ENCODE assay signal across 16 cellular contexts in genomic region chr21:43835061-43835460, GRCh38. TPM values are rescaled to one million over a fixed set of nuclear protein-coding genes. Genes with fewer than 3 reads are reported as not detected.
DNase-seq lines count a peak whose midpoint lies in the region; ATAC-seq and TF ChIP-seq lines count a peak whose summit lies in the region.
"Had no signal": no experiment of that assay in that cellular context is flagged by ENCODE, and none has a peak within 500 bp of the region (broad histone marks: within the 10 kb centered on the region; RNA-seq: fewer than 3 reads in every experiment).

No MANE protein-coding gene starts in this region.

- no peaks in the 10 kb centered on the region; a peak in 1 of 22 replicates for H3K27me3 ChIP-seq in BLaER1 treated with 17β-estradiol and CSF1 and Interleukin-3, amounts not matched to agents 10 nM and 100 nM
- no peaks in the 10 kb centered on the region for H3K27me3 ChIP-seq in uterus

- H3K9me3 ChIP-seq in BLaER1 treated with 17β-estradiol and CSF1 and Interleukin-3, amounts not matched to agents 10 nM and 100 nM (replicated peaks in 1 of 11), result peaks cover 2 to 22% (median 14%) of the 10 kb centered on the region in 11 experiments; a peak in 19 of 22 replicates
- no peaks in the 10 kb centered on the region for H3K9me3 ChIP-seq in uterus

- H3K4me1 ChIP-seq in BLaER1 treated with 17β-estradiol and CSF1 and Interleukin-3, amounts not matched to agents 10 nM and 100 nM, result peaks cover 19 to 72% (median 42%) of the 10 kb centered on the region in 10 experiments
- H3K4me1 ChIP-seq in uterus, result no peaks in the 10 kb centered on the region

- peak; percentile 19 for DNase-seq in D341Med (ENCODE audit: low spot score)
- peak; percentile 80 for DNase-seq in NCI-H146 (lab: John Stamatoyannopoulos, UW)
- no peak for DNase-seq in GM10248 (ENCODE audit: extremely low spot score)
- no peak for DNase-seq in uterus
- DNase-seq in cerebellar nuclear complex (lab: John Stamatoyannopoulos, UW), result no peak
- DNase-seq: ACHN, DMS153, NCI-H1417 treated with DMSO at 0.1 percent for 48 hours, NCI-H2081 treated with DMSO at 0.1 percent for 48 hours, NCI-H226, NCI-H526 treated with DMSO at 0.1 percent for 48 hours, PC-9 had no signal

- peak overlapping the region in 5 of 10 experiments; percentile 17 to 59 (median 23); a peak in 10 of 20 replicates for H3K4me3 ChIP-seq in BLaER1 treated with 17β-estradiol and CSF1 and Interleukin-3, amounts not matched to agents 10 nM and 100 nM
- no peak overlapping the region for H3K4me3 ChIP-seq in uterus
- H3K4me3 ChIP-seq: GM12878, PC-9 had no signal

- H3K36me3 ChIP-seq in BLaER1 treated with 17β-estradiol and CSF1 and Interleukin-3, amounts not matched to agents 10 nM and 100 nM, result no peaks in the 10 kb centered on the region
- H3K36me3 ChIP-seq in uterus, result no peaks in the 10 kb centered on the region

- TF ChIP-seq POLR2A in uterus (IDR thresholded peaks at IDR 0.05), result no peak

- H3K4me2 ChIP-seq in BLaER1 treated with 17β-estradiol and CSF1 and Interleukin-3, amounts not matched to agents 10 nM and 100 nM, result peak overlapping the region; percentile 69 to 98 (median 93)
- H3K4me2 ChIP-seq: PC-9 had no signal

- H3K27ac ChIP-seq in BLaER1 treated with 17β-estradiol and CSF1 and Interleukin-3, amounts not matched to agents 10 nM and 100 nM, result peak overlapping the region in 10 of 11 experiments; percentile 12 to 68 (median 52); a peak in 15 of 22 replicates
- no peak overlapping the region for H3K27ac ChIP-seq in uterus
- H3K27ac ChIP-seq: PC-9 had no signal

- POLR2A ChIA-PET in GM10248 (lab: Yijun Ruan, JAX), result no interaction called here

- intact Hi-C loops in uterus (cut with DNase I; ENCODE audit: low total_unique reads), result no loop called here

- H3K9ac ChIP-seq in BLaER1 treated with 17β-estradiol and CSF1 and Interleukin-3, amounts not matched to agents 10 nM and 100 nM, result peak overlapping the region in 8 of 11 experiments; percentile 8 to 51 (median 26); a peak in 9 of 22 replicates

- TF ChIP-seq CTCF in GM10248 (IDR thresholded peaks at IDR 0.05; ENCODE audit: control extremely low read depth, extremely low read depth, low read depth, missing control alignments), result no peak
- no peak for TF ChIP-seq CTCF in uterus (IDR thresholded peaks at IDR 0.05)

- CTCF ChIA-PET in GM10248 (lab: Yijun Ruan, JAX), result interaction anchor here (1.1 to 1.4 kb wide), 3 partner anchors 24 to 140 kb away, joined by 3 to 5 read pairs (median 4); no protein-coding TSS in a partner anchor

- ATAC-seq in esophagus mucosa, result peak; percentile 13
- ATAC-seq: GM12878, HCT116 had no signal

- no peaks in the 10 kb centered on the region; a peak in 2 of 22 replicates for H4K20me1 ChIP-seq in BLaER1 treated with 17β-estradiol and CSF1 and Interleukin-3, amounts not matched to agents 10 nM and 100 nM

RNA-seq across cellular contexts. Expression of gene AGPAT3, which starts 30.0 kb away (rescaled TPM):
- 49.1 TPM for total RNA-seq in esophagus mucosa
- 10 to 100 TPM in 3 of 4 donors, 1 to 10 TPM in 1; 6.8 to 43.4 (median 28.4) TPM for total RNA-seq in uterus

RNA-seq across cellular contexts. Expression of gene RRP1, which starts 45.7 kb away (rescaled TPM):
- total RNA-seq in esophagus mucosa, result 30.8 TPM
- 10 to 100 TPM; 11.0 to 31.5 (median 19.5) TPM for total RNA-seq in uterus

RNA-seq across cellular contexts. Expression of gene CSTB, which starts 59.0 kb away (rescaled TPM):
- total RNA-seq in esophagus mucosa, result 2,371 TPM
- 10 to 100 TPM in 1 of 4 donors, 1 to 10 TPM in 3; 2.0 to 31.2 (median 5.6) TPM for total RNA-seq in uterus

Comparison
In these comparisons a context has a peak if more than half of its experiments do, and no peak if none do; other contexts are left out.
1. H3K27ac ChIP-seq: peak in BLaER1 treated with 17β-estradiol and CSF1 and Interleukin-3, amounts not matched to agents 10 nM and 100 nM (10 of 11); none in uterus (0 of 2).
2. DNase-seq: peak in D341Med (single experiment) and NCI-H146 (single experiment); none in GM10248 (single experiment), uterus (0 of 2) and cerebellar nuclear complex (0 of 2).
3. RNA of gene CSTB, which starts 59.0 kb away (total RNA-seq): 2,371 TPM in esophagus mucosa (single experiment); 2.0 to 31.2 TPM in uterus; every median in the first group is over 10 times any median in the second.